In genomic region chr20:37336369-37337207, GRCh38 we compare ENCODE assay signal across 8 cellular contexts. TPM values are rescaled to one million over a fixed set of nuclear protein-coding genes. Genes with fewer than 3 reads are reported as not detected.
DNase-seq lines count a peak whose midpoint lies in the region; ATAC-seq lines count a peak whose summit lies in the region.

No MANE protein-coding gene starts in this region.

- intact Hi-C loops in activated CD4-positive, alpha-beta memory T cell treated with anti-CD3 and anti-CD28 coated beads for 36 hours (cut with micrococcal nuclease): no loop called here
- intact Hi-C loops in left ventricle myocardium superior (cut with micrococcal nuclease): no loop called here

- POLR2A ChIA-PET in activated CD4-positive, alpha-beta memory T cell treated with anti-CD3 and anti-CD28 coated beads for 36 hours (lab: Charles Lee): interaction anchor here (1.1 kb wide), 1 partner anchor 8 kb away, joined by 3 read pairs; no protein-coding TSS in a partner anchor

- no peaks in the 10 kb centered on the region for H3K36me3 Mint-ChIP-seq in activated CD4-positive, alpha-beta memory T cell treated with anti-CD3 and anti-CD28 coated beads for 36 hours

- peaks cover 18% of the 10 kb centered on the region for H3K4me1 Mint-ChIP-seq in activated CD4-positive, alpha-beta memory T cell treated with anti-CD3 and anti-CD28 coated beads for 36 hours (ENCODE audit: low read depth)

- H3K4me3 Mint-ChIP-seq in activated CD4-positive, alpha-beta memory T cell treated with anti-CD3 and anti-CD28 coated beads for 36 hours: no peak overlapping the region

- ATAC-seq in GM21381 (IDR thresholded peaks at IDR 0.05; ENCODE audit: unreplicated experiment) (peak; percentile 67), HG03571 (IDR thresholded peaks at IDR 0.05; ENCODE audit: unreplicated experiment) (peak; percentile 54), left ventricle myocardium superior (peak; percentile 72)

- in situ Hi-C loops in ACHN (cut with HindIII; ENCODE audit: low pct_ligation_motif_present, low pct_unique_long_range_greater_than_20kb, low sequenced_read_pairs): no loop called here

- CTCF ChIA-PET in activated CD4-positive, alpha-beta memory T cell treated with anti-CD3 and anti-CD28 coated beads for 36 hours (lab: Charles Lee): no interaction called here

- no peaks in the 10 kb centered on the region for H3K9me3 Mint-ChIP-seq in activated CD4-positive, alpha-beta memory T cell treated with anti-CD3 and anti-CD28 coated beads for 36 hours

- no peaks in the 10 kb centered on the region for H3K27me3 Mint-ChIP-seq in activated CD4-positive, alpha-beta memory T cell treated with anti-CD3 and anti-CD28 coated beads for 36 hours

- DNase-seq in GM03348 (ENCODE audit: low spot score) (peak; percentile 78), left ventricle myocardium superior (peak; percentile 71), ACHN (no peak), HCEC 1CT (no peak)
- peak; percentile 79 for DNase-seq in activated CD4-positive, alpha-beta memory T cell treated with anti-CD3 and anti-CD28 coated beads for 36 hours
- DNase-seq in stimulated activated CD4-positive, alpha-beta T cell treated with anti-CD3 and anti-CD28 coated beads, Interleukin-12 subunit alpha, Interleukin-12 subunit beta, amount 100 ng/mL, for 48 hours (ENCODE audit: low read depth in 2 of 3, low spot score in 1 of 3): peak; percentile 19 to 43 (median 20)

- H3K27ac Mint-ChIP-seq in activated CD4-positive, alpha-beta memory T cell treated with anti-CD3 and anti-CD28 coated beads for 36 hours: peak overlapping the region; percentile 24

RNA-seq across cellular contexts. Expression of gene SRC, which starts 9.4 kb away (rescaled TPM):
- total RNA-seq in activated CD4-positive, alpha-beta memory T cell treated with anti-CD3 and anti-CD28 coated beads for 36 hours: 1 to 10 TPM; 5.3 to 6.1 TPM
- 5.1 TPM for total RNA-seq in left ventricle myocardium superior

RNA-seq across cellular contexts. Expression of gene MANBAL, which starts 47.1 kb away (rescaled TPM):
- 10 to 100 TPM; 11.9 to 12.5 TPM for total RNA-seq in activated CD4-positive, alpha-beta memory T cell treated with anti-CD3 and anti-CD28 coated beads for 36 hours
- total RNA-seq in left ventricle myocardium superior: 16.6 TPM

Comparison
In these comparisons a context has a peak if more than half of its experiments do, and no peak if none do; other contexts are left out.
1. DNase-seq: peak in GM03348 (single experiment), activated CD4-positive, alpha-beta memory T cell treated with anti-CD3 and anti-CD28 coated beads for 36 hours (single experiment), left ventricle myocardium superior (single experiment) and stimulated activated CD4-positive, alpha-beta T cell treated with anti-CD3 and anti-CD28 coated beads, Interleukin-12 subunit alpha, Interleukin-12 subunit beta, amount 100 ng/mL, for 48 hours (3 of 3); none in ACHN (single experiment) and HCEC 1CT (single experiment).
2. Peak in every context shown above with its lines, with median percentiles within 50 percentile points of each other: ATAC-seq.